ENCODE assay signal across 8 cellular contexts in genomic region chr6:132813173-132813856, GRCh38. TPM values are rescaled to one million over a fixed set of nuclear protein-coding genes. Genes with fewer than 3 reads are reported as not detected.
A peak's percentile ranks its signal among the peaks of the same experiment; 100 is the strongest.
DNase-seq lines count a peak whose midpoint lies in the region; ATAC-seq and TF ChIP-seq lines count a peak whose summit lies in the region.

No MANE protein-coding gene starts in this region.

- H3K4me1 Mint-ChIP-seq in endodermal cell, result peaks cover 24% of the 10 kb centered on the region

- peak overlapping the region; percentile 99 for H3K4me3 Mint-ChIP-seq in endodermal cell

- peak overlapping the region; percentile 94 for H3K9ac ChIP-seq in endodermal cell (ENCODE audit: extremely low read depth, low read length, poor library complexity, severe bottlenecking)

- TF ChIP-seq CTCF in endodermal cell (conservative IDR thresholded peaks at IDR 0.05) (no peak), thoracic aorta (IDR thresholded peaks at IDR 0.05) (no peak)

- H3K36me3 Mint-ChIP-seq in endodermal cell (ENCODE audit: low read depth), result peaks cover 40% of the 10 kb centered on the region

- peaks cover 2% of the 10 kb centered on the region for H3K27me3 Mint-ChIP-seq in endodermal cell (ENCODE audit: insufficient read depth)

- ATAC-seq in HG02610 (IDR thresholded peaks at IDR 0.05; ENCODE audit: unreplicated experiment) (peak; percentile 37), thoracic aorta (ENCODE audit: insufficient number of reproducible peaks, low FRiP score, low read depth) (no peak)

- peak overlapping the region; percentile 98 for H3K27ac Mint-ChIP-seq in endodermal cell

- peak overlapping the region; percentile 90 for H3K4me3 ChIP-seq in endodermal cell (ENCODE audit: low read length)
- peak overlapping the region; percentile 83 for H3K4me3 ChIP-seq in thoracic aorta

- no peaks in the 10 kb centered on the region for H3K9me3 Mint-ChIP-seq in endodermal cell

- WGBS in endodermal cell (ENCODE audit: insufficient coverage in 1 of 2, insufficient read length in 1 of 2), 2 experiments, result 3 to 5% methylated on average over 23 to 27 of the region's 27 CpGs

- DNase-seq in NCI-H1694 treated with DMSO at 0.1 percent for 48 hours (lab: John Stamatoyannopoulos, UW) (peak; percentile 33), NCI-H1694 (lab: John Stamatoyannopoulos, UW) (no peak), NCI-H146 (lab: John Stamatoyannopoulos, UW) (peak; percentile 77), endodermal cell (peak; percentile 78), mucosa of gallbladder (ENCODE audit: low spot score) (peak; percentile 34), thoracic aorta (ENCODE audit: low spot score) (no peak)
- peak; percentile 63 to 70 for DNase-seq in activated CD4-positive, alpha-beta T cell treated with anti-CD3 and anti-CD28 coated beads, Interleukin-2, amount 50 U/mL, for 48 hours

- no peaks in the 10 kb centered on the region for H3K9me3 ChIP-seq in endodermal cell (ENCODE audit: control insufficient read depth, low read length)
- H3K9me3 ChIP-seq in thoracic aorta, result no peaks in the 10 kb centered on the region

- H3K36me3 ChIP-seq in endodermal cell (ENCODE audit: control insufficient read depth, insufficient read depth, low read length), result peaks cover 35% of the 10 kb centered on the region
- peaks cover 21% of the 10 kb centered on the region for H3K36me3 ChIP-seq in thoracic aorta

- H3K4me1 ChIP-seq in endodermal cell (ENCODE audit: control insufficient read depth, insufficient read depth, low read length) (no peaks in the 10 kb centered on the region), thoracic aorta (ENCODE audit: control insufficient read depth in 1 of 2, low read depth in 2 of 2) (peaks cover 24 to 31% of the 10 kb centered on the region in 2 donors)

- no peak overlapping the region for H3K27ac ChIP-seq in endodermal cell (ENCODE audit: low read depth, low read length)
- peak overlapping the region; percentile 66 to 70 for H3K27ac ChIP-seq in thoracic aorta

- H3K27me3 ChIP-seq in endodermal cell (ENCODE audit: control insufficient read depth, insufficient read depth, low read length, poor library complexity, severe bottlenecking) (no peaks in the 10 kb centered on the region), thoracic aorta (replicated peaks; ENCODE audit: insufficient read depth) (no peaks in the 10 kb centered on the region)

RNA-seq across cellular contexts. Expression of gene RPS12, which starts 1.1 kb away (rescaled TPM):
- 1,000 to 10,000 TPM; 1,249 to 1,298 TPM for total RNA-seq in endodermal cell
- 2,047 TPM for polyA plus RNA-seq in endodermal cell (2013, experiment 1 of 2)
- polyA plus RNA-seq in endodermal cell (2013, experiment 2 of 2), result 1,835 TPM
- total RNA-seq in mucosa of gallbladder, result 638 TPM
- 100 to 1,000 TPM; 546 to 689 TPM for total RNA-seq in thoracic aorta

RNA-seq across cellular contexts. Expression of gene SLC18B1, which starts 14.9 kb away (rescaled TPM):
- total RNA-seq in endodermal cell (10 to 100 TPM; 10.9 to 15.3 TPM), mucosa of gallbladder (13.3 TPM), thoracic aorta (1 to 10 TPM; 3.9 to 6.1 TPM)
- 16.0 TPM for polyA plus RNA-seq in endodermal cell (2013, experiment 1 of 2)
- 14.4 TPM for polyA plus RNA-seq in endodermal cell (2013, experiment 2 of 2)

RNA-seq across cellular contexts. Expression of gene VNN2, which starts 55.6 kb away (rescaled TPM):
- total RNA-seq in endodermal cell (not detected), mucosa of gallbladder (3.4 TPM), thoracic aorta (1 to 10 TPM; 2.0 to 2.4 TPM)
- not detected for polyA plus RNA-seq in endodermal cell (2013, experiment 1 of 2)
- not detected for polyA plus RNA-seq in endodermal cell (2013, experiment 2 of 2)

Comparison
In these comparisons a context has a peak if more than half of its experiments do, and no peak if none do; other contexts are left out.
1. DNase-seq: peak in NCI-H1694 treated with DMSO at 0.1 percent for 48 hours (single experiment), NCI-H146 (single experiment), activated CD4-positive, alpha-beta T cell treated with anti-CD3 and anti-CD28 coated beads, Interleukin-2, amount 50 U/mL, for 48 hours (2 of 2), endodermal cell (single experiment) and mucosa of gallbladder (single experiment); none in NCI-H1694 (single experiment) and thoracic aorta (single experiment).